In the genomic region with DNA sequence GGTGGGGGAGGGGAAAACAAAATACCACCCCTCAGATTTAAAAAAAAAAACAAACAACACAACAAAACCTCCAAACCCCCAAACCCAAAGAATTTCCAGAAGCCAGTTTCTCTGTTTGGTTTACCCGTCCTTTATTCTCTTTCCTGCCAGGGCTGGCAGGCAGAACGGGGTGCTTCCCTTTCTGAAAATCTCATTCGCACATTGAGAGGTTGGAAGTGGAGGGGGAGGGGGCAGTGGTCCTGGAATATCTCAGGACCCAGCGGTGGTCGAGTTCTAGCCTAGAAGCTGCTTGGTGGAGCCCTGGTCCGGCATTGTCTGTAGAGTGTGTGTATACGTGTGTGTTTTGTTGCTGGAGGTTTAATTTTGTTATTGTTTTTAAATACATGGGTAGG, we compare ENCODE assay signal across 8 cellular contexts. TPM values are rescaled to one million over a fixed set of nuclear protein-coding genes. Genes with fewer than 3 reads are reported as not detected.
DNase-seq lines count a peak whose midpoint lies in the region; ATAC-seq, FAIRE-seq and TF ChIP-seq lines count a peak whose summit lies in the region.

No MANE protein-coding gene starts in this region.

- H3K4me3 ChIP-seq in heart left ventricle, result peak overlapping the region; percentile 54 to 96 (median 78)
- H3K4me3 ChIP-seq in iPS DF 6.9 (ENCODE audit: low read length), result peak overlapping the region; percentile 75; the same call in 1 of the 2 replicates

- peaks cover 3% of the 10 kb centered on the region for H3K9me3 Mint-ChIP-seq in activated B cell treated with CpG ODN at 0.5 μM for 24 hours
- no peaks in the 10 kb centered on the region for H3K9me3 Mint-ChIP-seq in stimulated activated memory B cell treated with anti-CD40 and anti-IgM and Interleukin-4, amounts not matched to agents 10 μg/mL and 1 μg/mL and 100 μg/mL, for 72 hours

- CTCF ChIA-PET in activated B cell treated with CpG ODN at 0.5 μM for 24 hours (lab: Charles Lee), result interaction anchor here (0.7 to 0.9 kb wide), 2 partner anchors 24 to 55 kb away, joined by 3 to 4 read pairs; no protein-coding TSS in a partner anchor

- no peaks in the 10 kb centered on the region for H3K27me3 ChIP-seq in heart left ventricle
- H3K27me3 ChIP-seq in iPS DF 6.9 (ENCODE audit: control insufficient read depth, insufficient read depth, low read length), result no peaks in the 10 kb centered on the region

- intact Hi-C loops in heart left ventricle (cut with DNase I) (loop anchor here in 4 of 10 donors (5.0 to 10.0 kb wide), 5 partner anchors 36 to 179 kb away; no protein-coding TSS in a partner anchor), left ventricle myocardium superior (cut with micrococcal nuclease) (no loop called here), activated B cell treated with CpG ODN at 0.5 μM for 24 hours (cut with micrococcal nuclease) (loop anchor here (1.0 to 2.0 kb wide), 3 partner anchors 17 to 43 kb away; no protein-coding TSS in a partner anchor)

- DNase-seq in heart left ventricle (no peak), left ventricle myocardium superior (no peak), activated B cell treated with CpG ODN at 0.5 μM for 24 hours (no peak), iPS DF 6.9 (ENCODE audit: low read depth, low spot score) (no peak), germinal center (ENCODE audit: low spot score) (no peak), EL (no peak), frontal cortex (ENCODE audit: low spot score in 2 of 2) (no peak)

- TF ChIP-seq POLR2A in heart left ventricle (IDR thresholded peaks at IDR 0.05), result no peak

- H3K27ac Mint-ChIP-seq in activated B cell treated with CpG ODN at 0.5 μM for 24 hours, result peak overlapping the region; percentile 66
- H3K27ac Mint-ChIP-seq in stimulated activated memory B cell treated with anti-CD40 and anti-IgM and Interleukin-4, amounts not matched to agents 10 μg/mL and 1 μg/mL and 100 μg/mL, for 72 hours, result peak overlapping the region; percentile 84

- H3K4me1 Mint-ChIP-seq in activated B cell treated with CpG ODN at 0.5 μM for 24 hours, result peaks cover 56% of the 10 kb centered on the region
- peaks cover 63% of the 10 kb centered on the region for H3K4me1 Mint-ChIP-seq in stimulated activated memory B cell treated with anti-CD40 and anti-IgM and Interleukin-4, amounts not matched to agents 10 μg/mL and 1 μg/mL and 100 μg/mL, for 72 hours

- H3K4me1 ChIP-seq in heart left ventricle (peaks cover 0 to 49% (median 17%) of the 10 kb centered on the region in 12 donors), iPS DF 6.9 (ENCODE audit: control insufficient read depth, insufficient read depth, low read length) (peaks cover 4% of the 10 kb centered on the region; the same call in 1 of the 2 replicates)

- peak overlapping the region; percentile 87 for H3K4me3 Mint-ChIP-seq in activated B cell treated with CpG ODN at 0.5 μM for 24 hours
- H3K4me3 Mint-ChIP-seq in stimulated activated memory B cell treated with anti-CD40 and anti-IgM and Interleukin-4, amounts not matched to agents 10 μg/mL and 1 μg/mL and 100 μg/mL, for 72 hours, result peak overlapping the region; percentile 92

- WGBS in heart left ventricle, 4 donors, result 24 to 42% (median 27%) methylated on average over 7 of the region's 7 CpGs
- no CpG with 5 or more reads among the region's 7 CpGs for WGBS in iPS DF 6.9 (ENCODE audit: insufficient coverage, insufficient read length)

- peak overlapping the region; percentile 52 to 96 (median 81) for H3K27ac ChIP-seq in heart left ventricle
- no peak overlapping the region for H3K27ac ChIP-seq in iPS DF 6.9 (ENCODE audit: low read length)

- TF ChIP-seq CTCF in heart left ventricle (IDR thresholded peaks at IDR 0.05) (no peak), activated B cell treated with CpG ODN at 0.5 μM for 24 hours (IDR thresholded peaks at IDR 0.05) (no peak)

- no peaks in the 10 kb centered on the region for H3K36me3 ChIP-seq in heart left ventricle
- no peaks in the 10 kb centered on the region for H3K36me3 ChIP-seq in iPS DF 6.9 (ENCODE audit: control insufficient read depth, insufficient read depth, low read length)

- peaks cover 18% of the 10 kb centered on the region for H3K36me3 Mint-ChIP-seq in activated B cell treated with CpG ODN at 0.5 μM for 24 hours (ENCODE audit: low read depth)
- peaks cover 19% of the 10 kb centered on the region for H3K36me3 Mint-ChIP-seq in stimulated activated memory B cell treated with anti-CD40 and anti-IgM and Interleukin-4, amounts not matched to agents 10 μg/mL and 1 μg/mL and 100 μg/mL, for 72 hours

- POLR2A ChIA-PET in activated B cell treated with CpG ODN at 0.5 μM for 24 hours (lab: Charles Lee), result interaction anchor here (0.7 to 12.2 kb wide), 10 partner anchors 8 to 171 kb away, joined by 3 to 134 read pairs (median 4); no protein-coding TSS in a partner anchor

- ATAC-seq in heart left ventricle (no peak), left ventricle myocardium superior (no peak), activated B cell treated with CpG ODN at 0.5 μM for 24 hours (ENCODE audit: low read depth) (no peak)
- ATAC-seq in stimulated activated memory B cell treated with anti-CD40 and anti-IgM and Interleukin-4, amounts not matched to agents 10 μg/mL and 1 μg/mL and 100 μg/mL, for 72 hours, result no peak

- no peaks in the 10 kb centered on the region for H3K9me3 ChIP-seq in heart left ventricle
- H3K9me3 ChIP-seq in iPS DF 6.9 (ENCODE audit: control insufficient read depth, insufficient read depth, low read length), result no peaks in the 10 kb centered on the region

- no peaks in the 10 kb centered on the region for H3K27me3 Mint-ChIP-seq in activated B cell treated with CpG ODN at 0.5 μM for 24 hours
- H3K27me3 Mint-ChIP-seq in stimulated activated memory B cell treated with anti-CD40 and anti-IgM and Interleukin-4, amounts not matched to agents 10 μg/mL and 1 μg/mL and 100 μg/mL, for 72 hours, result no peaks in the 10 kb centered on the region

- FAIRE-seq in frontal cortex (lab: Jason Lieb, UNC), result no peak

RNA-seq across cellular contexts. Expression of gene CMIP, which starts 1.3 kb away (rescaled TPM):
- total RNA-seq in heart left ventricle, result 10 to 100 TPM in 6 of 9 donors, 1 to 10 TPM in 3; 7.6 to 48.8 (median 16.3) TPM
- 1 to 10 TPM; 4.1 to 9.2 TPM for polyA plus RNA-seq in heart left ventricle
- total RNA-seq in left ventricle myocardium superior, result 9.7 TPM
- 62.4 and 76.3 TPM in 2 replicates for total RNA-seq in activated B cell treated with CpG ODN at 0.5 μM for 24 hours
- 18.8 TPM for total RNA-seq in frontal cortex
